Comparison of ENCODE assay signal across 1 cellular context in the genomic region with DNA sequence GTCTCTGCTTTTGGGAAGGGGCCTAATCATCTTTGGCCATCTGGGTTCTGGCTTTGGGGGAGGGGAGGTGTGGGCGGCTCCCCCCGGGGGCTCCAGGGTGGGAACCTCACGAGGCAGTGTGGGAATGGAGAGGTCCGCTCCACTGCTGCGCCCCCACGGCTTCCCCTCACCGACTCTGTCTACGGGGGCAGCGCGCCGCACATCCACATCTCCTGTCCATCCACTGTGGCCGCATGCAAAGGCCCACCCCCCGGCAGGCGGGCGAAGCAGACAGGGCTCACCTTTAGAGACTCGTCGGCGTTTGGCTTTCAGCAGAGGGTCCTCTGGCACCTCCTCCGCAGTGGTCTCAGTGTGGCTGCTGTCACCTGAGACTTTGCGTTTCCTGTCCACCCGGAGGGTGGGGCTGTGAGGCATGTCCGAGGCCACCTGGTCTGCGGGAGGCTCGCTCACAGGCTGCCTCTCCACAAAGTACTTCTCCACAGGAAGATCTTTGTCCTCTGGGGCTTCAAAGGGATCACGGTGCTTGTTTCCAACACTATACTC.
TF ChIP-seq lines count a peak whose summit lies in the region.

No MANE protein-coding gene starts in this region.

TF ChIP-seq in H1, 55 proteins besides CTCF, POLR2A, EP300 and RAD21:
- TF ChIP-seq NANOG (IDR thresholded peaks at IDR 0.05; ENCODE audit: insufficient read depth, low read depth, low read length, poor library complexity, severe bottlenecking) (peak; percentile 26), RNF2 (IDR thresholded peaks at IDR 0.05; ENCODE audit: borderline replicate concordance, low read depth, low read length, missing control alignments, poor library complexity, severe bottlenecking) (no peak)
TF ChIP-seq in H1: peak in this region for 1.
